Comparison of ENCODE assay signal across 1 cellular context in the genomic region with DNA sequence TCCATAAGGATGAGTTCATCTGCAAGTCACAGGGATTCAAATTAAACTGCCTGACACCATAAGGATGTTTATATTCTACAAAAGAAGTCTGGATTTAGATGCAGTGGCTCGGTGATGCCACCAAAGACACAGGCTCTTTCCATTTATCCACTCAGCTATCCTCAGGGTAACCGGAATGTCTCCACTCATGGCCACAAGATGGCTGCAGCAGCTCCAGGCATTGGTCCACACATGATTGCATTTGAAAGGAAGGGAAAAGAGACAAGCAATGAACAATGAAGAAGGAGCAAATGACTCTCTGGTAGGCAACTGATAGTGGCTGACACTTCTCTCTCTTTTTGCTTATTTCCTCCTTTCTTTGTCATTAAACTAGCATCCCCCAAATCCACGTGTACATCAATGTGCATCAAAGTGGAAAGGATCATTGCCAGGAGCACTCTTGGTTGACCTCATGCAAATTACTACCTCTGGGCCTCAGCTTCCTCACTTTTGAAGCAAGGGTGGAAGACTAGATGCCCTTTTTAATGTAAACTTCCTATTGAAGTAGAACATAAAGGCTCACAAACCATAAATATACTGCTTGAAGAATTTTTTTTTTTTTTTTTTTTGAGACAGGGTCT.
TF ChIP-seq lines count a peak whose summit lies in the region.

No MANE protein-coding gene starts in this region.

TF ChIP-seq in GM12878, 131 proteins besides CTCF, POLR2A, EP300 and RAD21:
- TF ChIP-seq NFIC (IDR thresholded peaks at IDR 0.05; ENCODE audit: low read depth, low read length) (no peak), RUNX3 (IDR thresholded peaks at IDR 0.05; ENCODE audit: low read length) (peak; percentile 29; the same call in 1 of the 2 replicates), RBBP5 (conservative IDR thresholded peaks at IDR 0.05) (no peak)
- TF ChIP-seq, protein P1, sequence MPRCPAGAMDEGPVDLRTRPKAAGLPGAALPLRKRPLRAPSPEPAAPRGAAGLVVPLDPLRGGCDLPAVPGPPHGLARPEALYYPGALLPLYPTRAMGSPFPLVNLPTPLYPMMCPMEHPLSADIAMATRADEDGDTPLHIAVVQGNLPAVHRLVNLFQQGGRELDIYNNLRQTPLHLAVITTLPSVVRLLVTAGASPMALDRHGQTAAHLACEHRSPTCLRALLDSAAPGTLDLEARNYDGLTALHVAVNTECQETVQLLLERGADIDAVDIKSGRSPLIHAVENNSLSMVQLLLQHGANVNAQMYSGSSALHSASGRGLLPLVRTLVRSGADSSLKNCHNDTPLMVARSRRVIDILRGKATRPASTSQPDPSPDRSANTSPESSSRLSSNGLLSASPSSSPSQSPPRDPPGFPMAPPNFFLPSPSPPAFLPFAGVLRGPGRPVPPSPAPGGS (IDR thresholded peaks at IDR 0.05; ENCODE audit: borderline replicate concordance, insufficient read depth, low read depth, low read length, poor library complexity, severe bottlenecking) = no peak
